Comparison of ENCODE assay signal across 1 cellular context in genomic region chr20:25389858-25390537, GRCh38.
TF ChIP-seq lines count a peak whose summit lies in the region.

No MANE protein-coding gene starts in this region.

TF ChIP-seq in HepG2, 621 proteins besides CTCF, POLR2A, EP300 and RAD21 (continued from another document and continues in another):
- TF ChIP-seq MEIS2 (CRISPR knock-in tag; IDR thresholded peaks at IDR 0.05) (peak; percentile 56), ZNF550 (CRISPR knock-in tag; IDR thresholded peaks at IDR 0.05; ENCODE audit: borderline replicate concordance) (no peak), DR1 (CRISPR knock-in tag; IDR thresholded peaks at IDR 0.05) (0 out of 2 replicates have a peak, but pooled peaks have one; percentile 37), SETDB1 (CRISPR knock-in tag; IDR thresholded peaks at IDR 0.05; ENCODE audit: borderline replicate concordance) (no peak), NFAT5 (CRISPR knock-in tag; IDR thresholded peaks at IDR 0.05) (0 out of 2 replicates have a peak, but pooled peaks have one; percentile 3), ERF (CRISPR knock-in tag; IDR thresholded peaks at IDR 0.05) (no peak), ZBTB44 (CRISPR knock-in tag; IDR thresholded peaks at IDR 0.05) (no peak), IRF1 (CRISPR knock-in tag; IDR thresholded peaks at IDR 0.05; ENCODE audit: low read depth) (no peak), ZMYM4 (CRISPR knock-in tag; IDR thresholded peaks at IDR 0.05) (peak; percentile 81), HMG20A (CRISPR knock-in tag; IDR thresholded peaks at IDR 0.05; ENCODE audit: borderline replicate concordance) (no peak; the same call in 1 of the 2 replicates), ZFP36L1 (CRISPR knock-in tag; IDR thresholded peaks at IDR 0.05) (no peak), ZNF766 (CRISPR knock-in tag; IDR thresholded peaks at IDR 0.05; ENCODE audit: borderline replicate concordance) (peak; percentile 85; the same call in 1 of the 2 replicates), SMAD1 (CRISPR knock-in tag; IDR thresholded peaks at IDR 0.05; ENCODE audit: borderline replicate concordance, low read depth) (no peak), ATF4 (CRISPR knock-in tag; IDR thresholded peaks at IDR 0.05) (peak in 1 of 2 experiments; percentile 62; a peak in 1 of 4 replicates), MXD3 (CRISPR knock-in tag; IDR thresholded peaks at IDR 0.05) (peak; percentile 90), MAX (IDR thresholded peaks at IDR 0.05) (peak; percentile 67), AKAP8 (CRISPR knock-in tag; IDR thresholded peaks at IDR 0.05) (peak; percentile 67; the same call in 1 of the 2 replicates), ZNF446 (CRISPR knock-in tag; IDR thresholded peaks at IDR 0.05) (no peak; the same call in 1 of the 2 replicates), MXD4 (CRISPR knock-in tag; IDR thresholded peaks at IDR 0.05) (peak; percentile 60; the same call in 1 of the 2 replicates), ZNF180 (CRISPR knock-in tag; IDR thresholded peaks at IDR 0.05; ENCODE audit: borderline replicate concordance, low read depth) (0 out of 2 replicates have a peak, but pooled peaks have one; percentile 21), GPBP1L1 (CRISPR knock-in tag; IDR thresholded peaks at IDR 0.05) (no peak), SOX6 (IDR thresholded peaks at IDR 0.05) (no peak), SOX6 (CRISPR knock-in tag; IDR thresholded peaks at IDR 0.05) (peak; percentile 42; the same call in 1 of the 2 replicates), ZNF547 (CRISPR knock-in tag; IDR thresholded peaks at IDR 0.05) (peak; percentile 66), ZNF598 (CRISPR knock-in tag; IDR thresholded peaks at IDR 0.05; ENCODE audit: borderline replicate concordance) (peak; percentile 71; the same call in 1 of the 2 replicates), ZNF737 (CRISPR knock-in tag; IDR thresholded peaks at IDR 0.05; ENCODE audit: borderline replicate concordance) (no peak), UBTF (CRISPR knock-in tag; IDR thresholded peaks at IDR 0.05) (peak; percentile 82), ZNF556 (CRISPR knock-in tag; IDR thresholded peaks at IDR 0.05; ENCODE audit: borderline replicate concordance) (0 out of 2 replicates have a peak, but pooled peaks have one; percentile 34), BATF2 (CRISPR knock-in tag; IDR thresholded peaks at IDR 0.05) (peak; percentile 87; the same call in 1 of the 2 replicates), MBD4 (IDR thresholded peaks at IDR 0.05; ENCODE audit: borderline replicate concordance, low read length) (no peak), MTF2 (CRISPR knock-in tag; IDR thresholded peaks at IDR 0.05; ENCODE audit: borderline replicate concordance) (0 out of 2 replicates have a peak, but pooled peaks have one; percentile 84), HCFC1 (IDR thresholded peaks at IDR 0.05; ENCODE audit: low read depth, low read length) (no peak), ZNF512B (CRISPR knock-in tag; IDR thresholded peaks at IDR 0.05; ENCODE audit: borderline replicate concordance) (peak; percentile 82; the same call in 1 of the 2 replicates), ZNF18 (CRISPR knock-in tag; IDR thresholded peaks at IDR 0.05; ENCODE audit: insufficient replicate concordance) (peak; percentile 37), RXRA (CRISPR knock-in tag; IDR thresholded peaks at IDR 0.05) (peak; percentile 83), ZNF12 (CRISPR knock-in tag; IDR thresholded peaks at IDR 0.05) (no peak), ZNF234 (CRISPR knock-in tag; conservative IDR thresholded peaks at IDR 0.05) (0 out of 2 replicates have a peak, but pooled peaks have one; percentile 47), ELF1 (CRISPR knock-in tag; IDR thresholded peaks at IDR 0.05) (no peak; the same call in 1 of the 2 replicates), ZNF709 (CRISPR knock-in tag; IDR thresholded peaks at IDR 0.05) (0 out of 2 replicates have a peak, but pooled peaks have one; percentile 49), IRF9 (CRISPR knock-in tag; IDR thresholded peaks at IDR 0.05; ENCODE audit: borderline replicate concordance) (peak; percentile 75)
